Comparison of ENCODE assay signal across 1 cellular context in genomic region chr10:22719406-22720042, GRCh38.
TF ChIP-seq lines count a peak whose summit lies in the region.

No MANE protein-coding gene starts in this region.

TF ChIP-seq in HEK293, 187 proteins besides CTCF, POLR2A, EP300 and RAD21 (continued from another document and continues in another):
- TF ChIP-seq ZSCAN4 (tag by site-specific recombination; IDR thresholded peaks at IDR 0.05) (no peak), ZSCAN23 (tag by site-specific recombination; IDR thresholded peaks at IDR 0.05) (no peak), MYNN (tag by site-specific recombination; IDR thresholded peaks at IDR 0.05; ENCODE audit: borderline replicate concordance) (0 out of 2 replicates have a peak, but pooled peaks have one; percentile 24), ZNF677 (tag by site-specific recombination; IDR thresholded peaks at IDR 0.05) (no peak), ZNF704 (tag by site-specific recombination; IDR thresholded peaks at IDR 0.05) (peak; percentile 53; the same call in 1 of the 2 replicates), KLF8 (tag by site-specific recombination; IDR thresholded peaks at IDR 0.05) (no peak), PATZ1 (tag by site-specific recombination; IDR thresholded peaks at IDR 0.05) (no peak), TSHZ1 (tag by site-specific recombination; IDR thresholded peaks at IDR 0.05; ENCODE audit: borderline replicate concordance) (no peak; the same call in 1 of the 2 replicates), ZFP69B (tag by site-specific recombination; IDR thresholded peaks at IDR 0.05) (no peak), ZNF514 (tag by site-specific recombination; IDR thresholded peaks at IDR 0.05) (peak; percentile 74; the same call in 1 of the 2 replicates), SCRT1 (tag by site-specific recombination; IDR thresholded peaks at IDR 0.05; ENCODE audit: borderline replicate concordance) (no peak), AEBP2 (tag by site-specific recombination; IDR thresholded peaks at IDR 0.05; ENCODE audit: borderline replicate concordance) (0 out of 2 replicates have a peak, but pooled peaks have one; percentile 71), ZNF404 (tag by site-specific recombination; IDR thresholded peaks at IDR 0.05) (peak; percentile 88; the same call in 1 of the 2 replicates), ZNF26 (tag by site-specific recombination; IDR thresholded peaks at IDR 0.05) (no peak), KLF1 (tag by site-specific recombination; IDR thresholded peaks at IDR 0.05) (no peak), ZSCAN5A (tag by site-specific recombination; IDR thresholded peaks at IDR 0.05) (no peak), ZNF558 (tag by site-specific recombination; IDR thresholded peaks at IDR 0.05) (peak; percentile 80), ZNF211 (tag by site-specific recombination; IDR thresholded peaks at IDR 0.05; ENCODE audit: low read depth) (no peak), KLF7 (tag by site-specific recombination; IDR thresholded peaks at IDR 0.05; ENCODE audit: borderline replicate concordance) (peak; percentile 41; the same call in 1 of the 2 replicates), OSR2 (tag by site-specific recombination; IDR thresholded peaks at IDR 0.05) (no peak; the same call in 1 of the 2 replicates), ZBTB1 (tag by site-specific recombination; IDR thresholded peaks at IDR 0.05) (0 out of 2 replicates have a peak, but pooled peaks have one; percentile 45), ZNF785 (tag by site-specific recombination; IDR thresholded peaks at IDR 0.05) (no peak), SP3 (tag by site-specific recombination; IDR thresholded peaks at IDR 0.05) (peak; percentile 27; the same call in 1 of the 2 replicates), ZNF664 (tag by site-specific recombination; IDR thresholded peaks at IDR 0.05) (peak; percentile 83), ZNF510 (tag by site-specific recombination; IDR thresholded peaks at IDR 0.05; ENCODE audit: insufficient replicate concordance) (peak; percentile 86), ZBTB11 (tag by site-specific recombination; conservative IDR thresholded peaks at IDR 0.05; ENCODE audit: low read depth) (peak; percentile 80), REST (tag by site-specific recombination; IDR thresholded peaks at IDR 0.05) (peak; percentile 69), GLIS2 (tag by site-specific recombination; IDR thresholded peaks at IDR 0.05) (no peak), ZNF280D (tag by site-specific recombination; IDR thresholded peaks at IDR 0.05) (no peak), ZNF626 (tag by site-specific recombination; IDR thresholded peaks at IDR 0.05) (no peak), YY2 (tag by site-specific recombination; IDR thresholded peaks at IDR 0.05) (no peak), ZNF830 (tag by site-specific recombination; IDR thresholded peaks at IDR 0.05; ENCODE audit: low read depth) (no peak)
